8 cellular contexts compared by ENCODE assay signal in the genomic region with DNA sequence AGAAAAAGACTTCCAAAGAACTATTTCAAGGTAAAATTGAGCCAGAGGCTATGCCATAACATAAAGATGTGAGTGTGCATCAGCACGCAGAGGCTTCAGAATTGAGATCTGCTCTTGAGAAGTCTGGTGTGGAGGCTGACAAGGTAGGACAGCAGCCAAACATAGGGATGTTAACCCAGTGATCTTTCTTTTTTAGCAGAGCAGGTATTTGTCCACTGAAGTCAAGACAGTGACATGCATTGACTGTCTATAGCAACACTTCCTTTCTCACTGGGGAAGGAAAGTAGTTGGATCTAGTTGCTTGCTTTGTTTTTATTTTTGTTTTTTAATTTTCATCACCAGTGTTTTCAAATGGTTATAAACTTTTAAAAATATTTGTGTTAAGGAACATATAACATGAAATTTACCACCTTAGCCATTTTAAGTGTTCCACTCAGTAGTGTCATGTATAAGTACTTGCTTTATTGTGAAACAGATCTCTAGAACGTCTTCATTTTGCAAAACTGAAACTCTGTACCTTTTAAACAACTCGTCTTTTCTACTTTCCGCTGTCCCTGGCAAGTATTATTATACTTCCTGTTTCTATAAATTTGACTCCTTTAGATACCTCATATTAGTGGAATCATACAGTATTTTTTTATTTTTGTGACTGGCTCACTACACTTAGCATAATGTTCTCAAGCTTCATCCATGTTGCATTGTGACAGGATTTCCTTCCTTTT. TPM values are rescaled to one million over a fixed set of nuclear protein-coding genes. Genes with fewer than 3 reads are reported as not detected.
DNase-seq lines count a peak whose midpoint lies in the region; ATAC-seq and TF ChIP-seq lines count a peak whose summit lies in the region.
"Not testable (repeated sequence)": the region's sequence is repeated elsewhere in the genome, so short reads cannot be mapped to it uniquely, and the experiment has no call there.

No MANE protein-coding gene starts in this region.

- not testable (repeated sequence) for H4K20me1 ChIP-seq in OCI-LY1 (ENCODE audit: insufficient read depth, low read length)

- not testable (repeated sequence) for DNase-seq in CD8-positive, alpha-beta memory T cell
- DNase-seq in naive thymus-derived CD4-positive, alpha-beta T cell, result peak in 4 of 9 donors; percentile 2 to 23 (median 13)

- TF ChIP-seq CTCF in OCI-LY1 (IDR thresholded peaks at IDR 0.05; ENCODE audit: low read length), result not testable (repeated sequence)

- intact Hi-C loops in naive thymus-derived CD4-positive, alpha-beta T cell (cut with micrococcal nuclease), result loop anchor here in 1 of 2 donors (2.0 kb wide), 1 partner anchor 16 kb away; no protein-coding TSS in a partner anchor

- ATAC-seq in GM19025 (IDR thresholded peaks at IDR 0.05; ENCODE audit: low read depth, unreplicated experiment), result peak; percentile 40
- ATAC-seq in GM21528 (IDR thresholded peaks at IDR 0.05; ENCODE audit: low FRiP score, unreplicated experiment), result peak; percentile 78
- ATAC-seq in HG02943 (IDR thresholded peaks at IDR 0.05; ENCODE audit: low read depth, unreplicated experiment), result peak; percentile 61
- ATAC-seq in HG03439 (IDR thresholded peaks at IDR 0.05; ENCODE audit: unreplicated experiment), result peak; percentile 59
- ATAC-seq in activated T-helper 17 cell treated with anti-CD3 and anti-CD28 coated beads, Interleukin-2, amount 50 U/mL, for 72 hours (replicated peaks), result peak; percentile 53
- ATAC-seq in naive thymus-derived CD4-positive, alpha-beta T cell, result peak; percentile 44

- H3K4me3 ChIP-seq in CD8-positive, alpha-beta memory T cell (ENCODE audit: low read length); OCI-LY1 (ENCODE audit: low read depth, low read length, poor library complexity, severe bottlenecking); naive thymus-derived CD4-positive, alpha-beta T cell (ENCODE audit: low read length): not testable (repeated sequence)

- CTCF ChIA-PET in CD8-positive, alpha-beta memory T cell (lab: Charles Lee); naive thymus-derived CD4-positive, alpha-beta T cell (lab: Charles Lee): not testable (repeated sequence)

- H3K27me3 ChIP-seq in CD8-positive, alpha-beta memory T cell (ENCODE audit: insufficient read depth, low read length, poor library complexity, severe bottlenecking); OCI-LY1 (ENCODE audit: insufficient read depth, low read length); naive thymus-derived CD4-positive, alpha-beta T cell (ENCODE audit: control insufficient read depth in 2 of 2, insufficient read depth in 2 of 2, low read length in 2 of 2): not testable (repeated sequence)

- peaks cover 13 to 23% (median 16%) of the 10 kb centered on the region in 3 donors for H3K36me3 Mint-ChIP-seq in CD8-positive, alpha-beta memory T cell
- not testable (repeated sequence) for H3K36me3 Mint-ChIP-seq in activated T-helper 17 cell treated with anti-CD3 and anti-CD28 coated beads, Interleukin-2, amount 50 U/mL, for 72 hours (ENCODE audit: low read depth)
- H3K36me3 Mint-ChIP-seq in naive thymus-derived CD4-positive, alpha-beta T cell, result peaks cover 2 to 46% (median 29%) of the 10 kb centered on the region in 5 donors

- not testable (repeated sequence) for H2AFZ ChIP-seq in OCI-LY1 (ENCODE audit: low read length)

- not testable (repeated sequence) for H3K27ac ChIP-seq in CD8-positive, alpha-beta memory T cell (ENCODE audit: low read depth, low read length)
- peak overlapping the region; percentile 41 for H3K27ac ChIP-seq in OCI-LY1 (ENCODE audit: low read depth, low read length, poor library complexity, severe bottlenecking)
- H3K27ac ChIP-seq in naive thymus-derived CD4-positive, alpha-beta T cell (ENCODE audit: low read depth, low read length), result peak overlapping the region; percentile 48

- H3K27me3 Mint-ChIP-seq in CD8-positive, alpha-beta memory T cell; activated T-helper 17 cell treated with anti-CD3 and anti-CD28 coated beads, Interleukin-2, amount 50 U/mL, for 72 hours; naive thymus-derived CD4-positive, alpha-beta T cell: not testable (repeated sequence)

- not testable (repeated sequence) for H3K9me3 ChIP-seq in CD8-positive, alpha-beta memory T cell (ENCODE audit: low read length); OCI-LY1 (ENCODE audit: low read length); naive thymus-derived CD4-positive, alpha-beta T cell (ENCODE audit: control insufficient read depth in 2 of 3, low read length in 3 of 3)

- peak overlapping the region; percentile 11 to 81 (median 56) for H3K27ac Mint-ChIP-seq in CD8-positive, alpha-beta memory T cell
- H3K27ac Mint-ChIP-seq in activated T-helper 17 cell treated with anti-CD3 and anti-CD28 coated beads, Interleukin-2, amount 50 U/mL, for 72 hours, result peak overlapping the region; percentile 65
- H3K27ac Mint-ChIP-seq in naive thymus-derived CD4-positive, alpha-beta T cell, result peak overlapping the region; percentile 68 to 94 (median 87)

- H3K36me3 ChIP-seq in CD8-positive, alpha-beta memory T cell (ENCODE audit: insufficient read depth, low read length); OCI-LY1 (ENCODE audit: insufficient read depth, low read length); naive thymus-derived CD4-positive, alpha-beta T cell (ENCODE audit: control insufficient read depth in 2 of 3, insufficient read depth in 3 of 3, low read length in 3 of 3): not testable (repeated sequence)

- H3K79me2 ChIP-seq in OCI-LY1 (ENCODE audit: insufficient read depth, low read length), result not testable (repeated sequence)

- peak overlapping the region in 5 of 7 donors; percentile 26 to 62 (median 53) for H3K4me3 Mint-ChIP-seq in CD8-positive, alpha-beta memory T cell
- H3K4me3 Mint-ChIP-seq in activated T-helper 17 cell treated with anti-CD3 and anti-CD28 coated beads, Interleukin-2, amount 50 U/mL, for 72 hours, result peak overlapping the region; percentile 19
- peak overlapping the region in 9 of 10 donors; percentile 30 to 84 (median 65) for H3K4me3 Mint-ChIP-seq in naive thymus-derived CD4-positive, alpha-beta T cell

- not testable (repeated sequence) for H3K9me2 ChIP-seq in OCI-LY1 (ENCODE audit: low read depth, low read length)

- H3F3A ChIP-seq in OCI-LY1 (ENCODE audit: insufficient read depth, low read length), result not testable (repeated sequence)

- POLR2A ChIA-PET in CD8-positive, alpha-beta memory T cell (lab: Charles Lee); naive thymus-derived CD4-positive, alpha-beta T cell (lab: Charles Lee): not testable (repeated sequence)

- not testable (repeated sequence) for H3K9me3 Mint-ChIP-seq in CD8-positive, alpha-beta memory T cell; activated T-helper 17 cell treated with anti-CD3 and anti-CD28 coated beads, Interleukin-2, amount 50 U/mL, for 72 hours; naive thymus-derived CD4-positive, alpha-beta T cell

- peaks cover 20 to 55% (median 39%) of the 10 kb centered on the region in 3 donors for H3K4me1 Mint-ChIP-seq in CD8-positive, alpha-beta memory T cell
- H3K4me1 Mint-ChIP-seq in activated T-helper 17 cell treated with anti-CD3 and anti-CD28 coated beads, Interleukin-2, amount 50 U/mL, for 72 hours, result peaks cover 11% of the 10 kb centered on the region
- peaks cover 21 to 57% (median 47%) of the 10 kb centered on the region in 7 donors for H3K4me1 Mint-ChIP-seq in naive thymus-derived CD4-positive, alpha-beta T cell

- not testable (repeated sequence) for H3K9ac ChIP-seq in OCI-LY1 (ENCODE audit: low read length)

- peak overlapping the region; percentile 34 for H3K4me2 ChIP-seq in OCI-LY1 (ENCODE audit: low read length)

- peaks cover 14% of the 10 kb centered on the region for H3K4me1 ChIP-seq in CD8-positive, alpha-beta memory T cell (ENCODE audit: insufficient read depth, low read length)
- H3K4me1 ChIP-seq in OCI-LY1 (ENCODE audit: insufficient read depth, low read length, severe bottlenecking), result peaks cover 16% of the 10 kb centered on the region
- not testable (repeated sequence) for H3K4me1 ChIP-seq in naive thymus-derived CD4-positive, alpha-beta T cell (ENCODE audit: control insufficient read depth in 2 of 2, insufficient read depth in 2 of 2, low read length in 2 of 2)

RNA-seq across cellular contexts. Expression of a gene that starts 40.7 kb away (rescaled TPM):
- 10 to 100 TPM; 26.8 to 29.1 TPM for total RNA-seq in CD8-positive, alpha-beta memory T cell
- 22.4 TPM for polyA plus RNA-seq in CD8-positive, alpha-beta memory T cell
- 10 to 100 TPM; 57.9 to 71.4 TPM for total RNA-seq in activated T-helper 17 cell treated with anti-CD3 and anti-CD28 coated beads, Interleukin-2, amount 50 U/mL, for 72 hours
- total RNA-seq in naive thymus-derived CD4-positive, alpha-beta T cell, result 10 to 100 TPM in 4 of 5 experiments, 1 to 10 TPM in 1; 9.6 to 37.9 (median 24.6) TPM
- 10 to 100 TPM; 16.1 to 22.8 TPM for polyA plus RNA-seq in naive thymus-derived CD4-positive, alpha-beta T cell
